ENCODE assay signal across 10 cellular contexts in the genomic region with DNA sequence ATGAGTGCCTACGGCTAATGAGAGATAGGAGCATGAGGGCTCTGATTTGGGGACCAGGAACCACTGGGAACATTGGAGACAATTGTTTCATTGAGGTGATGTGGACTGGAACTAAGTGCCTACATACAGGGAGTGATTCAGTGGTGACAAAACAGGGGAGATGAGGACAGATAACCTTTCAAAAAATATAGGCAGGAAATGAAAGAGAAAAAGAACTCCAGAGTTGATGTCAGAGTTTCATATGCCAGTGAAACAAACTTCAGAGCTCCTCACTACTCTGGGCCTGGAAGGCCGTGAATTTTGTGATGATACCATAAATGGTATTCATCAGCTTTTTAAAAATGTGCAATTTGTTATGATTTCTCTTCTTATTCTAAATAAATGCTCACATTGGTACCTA. TPM values are rescaled to one million over a fixed set of nuclear protein-coding genes. Genes with fewer than 3 reads are reported as not detected.
DNase-seq lines count a peak whose midpoint lies in the region; ATAC-seq and TF ChIP-seq lines count a peak whose summit lies in the region.
"Had no signal": no experiment of that assay in that cellular context is flagged by ENCODE, and none has a peak within 500 bp of the region (broad histone marks: within the 10 kb centered on the region; RNA-seq: fewer than 3 reads in every experiment).

No MANE protein-coding gene starts in this region.

- no peaks in the 10 kb centered on the region for H4K20me1 ChIP-seq in DND-41 (ENCODE audit: insufficient read depth, low read length)

- H3K27me3 ChIP-seq in DND-41 (ENCODE audit: insufficient read depth, low read length, poor library complexity) (no peaks in the 10 kb centered on the region), dorsolateral prefrontal cortex (no peaks in the 10 kb centered on the region)

- H3K27ac ChIP-seq in DND-41 (ENCODE audit: low read length) (peak overlapping the region; percentile 55), dorsolateral prefrontal cortex (no peak overlapping the region)

- H3K4me3 Mint-ChIP-seq in activated CD8-positive, alpha-beta T cell treated with anti-CD3 and anti-CD28 coated beads, Interleukin-2, amount 10 ng/mL, durations not matched to agents 7 days and 5 days: peak overlapping the region; percentile 55
- H3K4me3 Mint-ChIP-seq in naive B cell: peak overlapping the region in 5 of 8 donors; percentile 35 to 85 (median 75)
- H3K4me3 Mint-ChIP-seq: neural crest cell had no signal

- no peaks in the 10 kb centered on the region for H3K27me3 Mint-ChIP-seq in activated CD8-positive, alpha-beta T cell treated with anti-CD3 and anti-CD28 coated beads, Interleukin-2, amount 10 ng/mL, durations not matched to agents 7 days and 5 days (ENCODE audit: low read depth)
- H3K27me3 Mint-ChIP-seq in naive B cell: no peaks in the 10 kb centered on the region

- H3K4me1 Mint-ChIP-seq in activated CD8-positive, alpha-beta T cell treated with anti-CD3 and anti-CD28 coated beads, Interleukin-2, amount 10 ng/mL, durations not matched to agents 7 days and 5 days (ENCODE audit: low read depth): no peaks in the 10 kb centered on the region
- H3K4me1 Mint-ChIP-seq in naive B cell: peaks cover 21 to 33% (median 27%) of the 10 kb centered on the region in 3 donors

- H3K79me2 ChIP-seq in DND-41 (ENCODE audit: insufficient read depth, low read length): no peaks in the 10 kb centered on the region

- no peak overlapping the region for H2AFZ ChIP-seq in DND-41 (ENCODE audit: low read depth, low read length)

- DNase-seq in DND-41: no peak
- no peak for DNase-seq in activated CD8-positive, alpha-beta T cell treated with anti-CD3 and anti-CD28 coated beads, Interleukin-2, amount 10 ng/mL, durations not matched to agents 7 days and 5 days
- no peak for DNase-seq in naive B cell
- DNase-seq in dorsolateral prefrontal cortex: no peak
- no peak for DNase-seq in NCI-H1105 (lab: John Stamatoyannopoulos, UW)
- DNase-seq: NCI-H2029 had no signal

- H3K27ac Mint-ChIP-seq in activated CD8-positive, alpha-beta T cell treated with anti-CD3 and anti-CD28 coated beads, Interleukin-2, amount 10 ng/mL, durations not matched to agents 7 days and 5 days: peak overlapping the region; percentile 96
- H3K27ac Mint-ChIP-seq in naive B cell: peak overlapping the region; percentile 88 to 96 (median 95)

- peaks cover 4% of the 10 kb centered on the region for H3K9me3 Mint-ChIP-seq in activated CD8-positive, alpha-beta T cell treated with anti-CD3 and anti-CD28 coated beads, Interleukin-2, amount 10 ng/mL, durations not matched to agents 7 days and 5 days (ENCODE audit: insufficient read depth)
- peaks cover 0 to 5% (median 0%) of the 10 kb centered on the region in 7 donors for H3K9me3 Mint-ChIP-seq in naive B cell
- H3K9me3 Mint-ChIP-seq: neural crest cell had no signal

- POLR2A ChIA-PET in activated CD8-positive, alpha-beta T cell treated with anti-CD3 and anti-CD28 coated beads, Interleukin-2, amount 10 ng/mL, durations not matched to agents 7 days and 5 days (lab: Charles Lee): interaction anchor here (0.6 to 1.1 kb wide), 2 partner anchors 23 to 34 kb away, joined by 3 to 4 read pairs; no protein-coding TSS in a partner anchor

- no peaks in the 10 kb centered on the region for H3K36me3 ChIP-seq in DND-41 (ENCODE audit: insufficient read depth, low read length)

- TF ChIP-seq CTCF in DND-41 (IDR thresholded peaks at IDR 0.05; ENCODE audit: borderline replicate concordance, extremely low read depth, low read length, poor library complexity, severe bottlenecking) (no peak), dorsolateral prefrontal cortex (IDR thresholded peaks at IDR 0.05 in 54 of 56, conservative IDR thresholded peaks at IDR 0.05 in 2 of 56; ENCODE audit: low read depth in 1 of 56, partially characterized antibody in 56 of 56) (no peak)

- H3K9me3 ChIP-seq in DND-41 (ENCODE audit: insufficient read depth, low read length, severe bottlenecking): no peaks in the 10 kb centered on the region

- no peak overlapping the region for H3K4me3 ChIP-seq in DND-41 (ENCODE audit: low read depth in 1 of 2, low read length in 2 of 2)
- H3K4me3 ChIP-seq in dorsolateral prefrontal cortex: no peak overlapping the region

- ATAC-seq in DND-41 (ENCODE audit: insufficient read depth, low read depth) (no peak), GM19395 (IDR thresholded peaks at IDR 0.05; ENCODE audit: unreplicated experiment) (peak; percentile 57), naive B cell (ENCODE audit: low read depth in 2 of 2) (no peak), HG02970 (IDR thresholded peaks at IDR 0.05; ENCODE audit: low FRiP score, unreplicated experiment) (no peak)
- ATAC-seq in activated CD8-positive, alpha-beta T cell treated with anti-CD3 and anti-CD28 coated beads, Interleukin-2, amount 10 ng/mL, durations not matched to agents 7 days and 5 days: peak; percentile 25

- H3K9ac ChIP-seq in DND-41 (ENCODE audit: low read depth, low read length): no peak overlapping the region

- intact Hi-C loops in dorsolateral prefrontal cortex (cut with DNase I): no loop called here

- CTCF ChIA-PET in activated CD8-positive, alpha-beta T cell treated with anti-CD3 and anti-CD28 coated beads, Interleukin-2, amount 10 ng/mL, durations not matched to agents 7 days and 5 days (lab: Charles Lee): interaction anchor here (0.7 kb wide), 1 partner anchor 22 kb away, joined by 3 read pairs; no protein-coding TSS in a partner anchor

- H3K4me1 ChIP-seq in DND-41 (ENCODE audit: insufficient read depth, low read length): peaks cover 48% of the 10 kb centered on the region

- H3K4me2 ChIP-seq in DND-41 (ENCODE audit: insufficient read depth, low read length): no peak overlapping the region

- H3K36me3 Mint-ChIP-seq in activated CD8-positive, alpha-beta T cell treated with anti-CD3 and anti-CD28 coated beads, Interleukin-2, amount 10 ng/mL, durations not matched to agents 7 days and 5 days (ENCODE audit: low read depth): peaks cover 14% of the 10 kb centered on the region
- H3K36me3 Mint-ChIP-seq in naive B cell: no peaks in the 10 kb centered on the region

RNA-seq across cellular contexts. Expression of gene FASLG, which starts 39.3 kb away (rescaled TPM):
- 1 to 10 TPM; 6.2 to 6.5 TPM for total RNA-seq in activated CD8-positive, alpha-beta T cell treated with anti-CD3 and anti-CD28 coated beads, Interleukin-2, amount 10 ng/mL, durations not matched to agents 7 days and 5 days
- not detected for polyA plus RNA-seq in naive B cell (ENCODE audit: low read depth in 6 of 6)
- total RNA-seq in dorsolateral prefrontal cortex: under 1 TPM in 9 of 120 experiments, not detected in 111; 0.24 to 0.83 (median 0.43) TPM
- total RNA-seq: fibroblast of villous mesenchyme, neural crest cell had no signal

Comparison
In these comparisons a context has a peak if more than half of its experiments do, and no peak if none do; other contexts are left out.
1. ATAC-seq: peak in GM19395 (single experiment) and activated CD8-positive, alpha-beta T cell treated with anti-CD3 and anti-CD28 coated beads, Interleukin-2, amount 10 ng/mL, durations not matched to agents 7 days and 5 days (single experiment); none in DND-41 (single experiment), naive B cell (0 of 2) and HG02970 (single experiment).